In genomic region chr11:85590848-85591483, GRCh38 we compare ENCODE assay signal across 8 cellular contexts. TPM values are rescaled to one million over a fixed set of nuclear protein-coding genes. Genes with fewer than 3 reads are reported as not detected.
DNase-seq lines count a peak whose midpoint lies in the region; FAIRE-seq and TF ChIP-seq lines count a peak whose summit lies in the region.

No MANE protein-coding gene starts in this region.

- H3K4me1 ChIP-seq in Peyer's patch, result no peaks in the 10 kb centered on the region

- DNase-seq in COR-L47 (lab: John Stamatoyannopoulos, UW), result peak; percentile 36
- DNase-seq in H54 (ENCODE audit: insufficient read length, low spot score), result no peak
- DNase-seq in NCI-H69 (lab: John Stamatoyannopoulos, UW), result peak; percentile 37
- DNase-seq in fibroblast of mammary gland (ENCODE audit: low read depth), result peak; percentile 51
- DNase-seq in stromal cell of bone marrow (ENCODE audit: low read depth), result peak; percentile 25
- no peak for DNase-seq in COLO668 (lab: John Stamatoyannopoulos, UW; ENCODE audit: unreplicated experiment)
- no peak for DNase-seq in central memory CD4-positive, alpha-beta T cell
- DNase-seq in Peyer's patch, result no peak

- FAIRE-seq in H54 (lab: Jason Lieb, UNC), result peak; percentile 84

- H3K4me3 ChIP-seq in fibroblast of mammary gland (ENCODE audit: control insufficient read depth, low read depth, low read length) (no peak overlapping the region), Peyer's patch (no peak overlapping the region)

- no peak for TF ChIP-seq POLR2A in H54 (IDR thresholded peaks at IDR 0.05; ENCODE audit: low read depth, low read length)
- no peak for TF ChIP-seq POLR2A in Peyer's patch (IDR thresholded peaks at IDR 0.05)

- TF ChIP-seq CTCF in fibroblast of mammary gland (conservative IDR thresholded peaks at IDR 0.05; ENCODE audit: control insufficient read depth, insufficient read depth, low read depth, low read length), result no peak
- peak in 3 of 6 experiments; percentile 33 to 39 (median 34) for TF ChIP-seq CTCF in Peyer's patch (IDR thresholded peaks at IDR 0.05)

- no peak overlapping the region for H3K27ac ChIP-seq in Peyer's patch

- H3K27me3 ChIP-seq in Peyer's patch, result no peaks in the 10 kb centered on the region

- no peaks in the 10 kb centered on the region for H3K9me3 ChIP-seq in Peyer's patch

- H3K36me3 ChIP-seq in Peyer's patch, result no peaks in the 10 kb centered on the region

RNA-seq across cellular contexts. Expression of gene DLG2, which starts 36.2 kb away (rescaled TPM):
- total RNA-seq in Peyer's patch, result 1 to 10 TPM in 3 of 4 donors, under 1 TPM in 1; 0.18 to 8.3 (median 2.5) TPM

RNA-seq across cellular contexts. Expression of gene TMEM126B, which starts 37.4 kb away (rescaled TPM):
- total RNA-seq in Peyer's patch, result 10 to 100 TPM; 26.9 to 52.8 (median 39.9) TPM

RNA-seq across cellular contexts. Expression of gene TMEM126A, which starts 56.8 kb away (rescaled TPM):
- 10 to 100 TPM in 3 of 4 donors, not detected in 1; 10.3 to 21.7 (median 13.8) TPM for total RNA-seq in Peyer's patch

Comparison
In these comparisons a context has a peak if more than half of its experiments do, and no peak if none do; other contexts are left out.
1. DNase-seq: peak in COR-L47 (single experiment), NCI-H69 (single experiment), fibroblast of mammary gland (single experiment) and stromal cell of bone marrow (single experiment); none in H54 (single experiment), COLO668 (single experiment), central memory CD4-positive, alpha-beta T cell (single experiment) and Peyer's patch (0 of 3).